26 cellular contexts compared by ENCODE assay signal in genomic region chr4:6527259-6527658, GRCh38. TPM values are rescaled to one million over a fixed set of nuclear protein-coding genes. Genes with fewer than 3 reads are reported as not detected.
"Had no signal": no experiment of that assay in that cellular context is flagged by ENCODE, and none has a peak within 500 bp of the region (broad histone marks: within the 10 kb centered on the region; RNA-seq: fewer than 3 reads in every experiment).

No MANE protein-coding gene starts in this region.

- H3K27me3 Mint-ChIP-seq: activated B cell treated with CpG ODN at 0.5 μM for 24 hours; activated naive CD4-positive, alpha-beta T cell treated with anti-CD3 and anti-CD28 coated beads, Interleukin-2, amount 50 U/mL, for 24 hours had no signal

- H3K27ac ChIP-seq: ascending aorta, breast epithelium, esophagus muscularis mucosa, hepatocyte, thoracic aorta had no signal

- H3K27me3 ChIP-seq: ascending aorta, breast epithelium, hepatocyte had no signal

- H3K4me1 ChIP-seq: ascending aorta, breast epithelium, esophagus muscularis mucosa had no signal

- DNase-seq: activated B cell treated with CpG ODN at 0.5 μM for 24 hours; activated CD4-positive, alpha-beta T cell treated with anti-CD3 and anti-CD28 coated beads for 4 hours; activated CD4-positive, alpha-beta T cell treated with anti-CD3 and anti-CD28 coated beads, Interleukin-2, amount 50 U/mL, for 48 hours; activated CD8-positive, alpha-beta memory T cell treated with anti-CD3 and anti-CD28 coated beads, Interleukin-2, amount 50 U/mL, for 48 hours; activated gamma-delta T cell; activated T-cell treated with anti-CD3 and anti-CD28 coated beads, Interleukin-2, amount 50 U/mL, for 72 hours; effector memory CD8-positive, alpha-beta T cell; glutamatergic neuron; left ventricle myocardium superior; nephron progenitor cell; stimulated activated CD4-positive, alpha-beta T cell treated with anti-CD3 and anti-CD28 coated beads, Interleukin-4, amount 100 ng/mL, for 1 hour; stimulated activated naive CD4-positive, alpha-beta T cell; SW 1271; T-helper 17 cell had no signal

- ATAC-seq: activated T-cell treated with anti-CD3 and anti-CD28 coated beads, Interleukin-2, amount 50 U/mL, for 72 hours; effector memory CD8-positive, alpha-beta T cell; left ventricle myocardium superior; T-helper 17 cell had no signal

- H3K4me3 ChIP-seq: ascending aorta, breast epithelium, esophagus muscularis mucosa, hepatocyte, thoracic aorta had no signal

- H3K4me3 Mint-ChIP-seq: activated B cell treated with CpG ODN at 0.5 μM for 24 hours; activated naive CD4-positive, alpha-beta T cell treated with anti-CD3 and anti-CD28 coated beads, Interleukin-2, amount 50 U/mL, for 24 hours; activated T-cell treated with anti-CD3 and anti-CD28 coated beads, Interleukin-2, amount 50 U/mL, for 72 hours; central memory CD8-positive, alpha-beta T cell; effector memory CD8-positive, alpha-beta T cell; nephron progenitor cell; T-helper 17 cell; type B pancreatic cell had no signal

- H3K9me3 Mint-ChIP-seq: activated B cell treated with CpG ODN at 0.5 μM for 24 hours; activated naive CD4-positive, alpha-beta T cell treated with anti-CD3 and anti-CD28 coated beads, Interleukin-2, amount 50 U/mL, for 24 hours; activated T-cell treated with anti-CD3 and anti-CD28 coated beads, Interleukin-2, amount 50 U/mL, for 72 hours; central memory CD8-positive, alpha-beta T cell; effector memory CD8-positive, alpha-beta T cell; nephron progenitor cell; type B pancreatic cell had no signal

- FAIRE-seq: colon, frontal cortex had no signal

- H3K27ac Mint-ChIP-seq: activated B cell treated with CpG ODN at 0.5 μM for 24 hours; activated naive CD4-positive, alpha-beta T cell treated with anti-CD3 and anti-CD28 coated beads, Interleukin-2, amount 50 U/mL, for 24 hours; activated T-cell treated with anti-CD3 and anti-CD28 coated beads, Interleukin-2, amount 50 U/mL, for 72 hours; effector memory CD8-positive, alpha-beta T cell; nephron progenitor cell; T-helper 17 cell; type B pancreatic cell had no signal

- H2AFZ ChIP-seq: hepatocyte had no signal

- H3K36me3 ChIP-seq: ascending aorta, breast epithelium, esophagus muscularis mucosa, thoracic aorta had no signal

- H3K79me2 ChIP-seq: hepatocyte had no signal

- H3K36me3 Mint-ChIP-seq: activated naive CD4-positive, alpha-beta T cell treated with anti-CD3 and anti-CD28 coated beads, Interleukin-2, amount 50 U/mL, for 24 hours; type B pancreatic cell had no signal

- H3K9me3 ChIP-seq: ascending aorta, breast epithelium, esophagus muscularis mucosa, thoracic aorta had no signal

- H3K4me1 Mint-ChIP-seq: activated B cell treated with CpG ODN at 0.5 μM for 24 hours; activated naive CD4-positive, alpha-beta T cell treated with anti-CD3 and anti-CD28 coated beads, Interleukin-2, amount 50 U/mL, for 24 hours; central memory CD8-positive, alpha-beta T cell had no signal

- H3K4me2 ChIP-seq: hepatocyte had no signal

RNA-seq across cellular contexts. Expression of gene PPP2R2C, which starts 54.8 kb away (rescaled TPM):
- total RNA-seq: activated B cell treated with CpG ODN at 0.5 μM for 24 hours; activated CD8-positive, alpha-beta memory T cell treated with anti-CD3 and anti-CD28 coated beads for 36 hours; activated T-cell treated with anti-CD3 and anti-CD28 coated beads, Interleukin-2, amount 50 U/mL, for 72 hours; mononuclear cell; T-helper 17 cell had no signal
